ENCODE assay signal across 19 cellular contexts in genomic region chr13:41944635-41945401, GRCh38.
"Had no signal": no experiment of that assay in that cellular context is flagged by ENCODE, and none has a peak within 500 bp of the region (broad histone marks: within the 10 kb centered on the region; RNA-seq: fewer than 3 reads in every experiment).

No MANE protein-coding gene starts in this region.

- H3K27me3 ChIP-seq: ascending aorta, breast epithelium, esophagus squamous epithelium had no signal

- H3K4me1 ChIP-seq: ascending aorta, breast epithelium, lower lobe of right lung had no signal

- H3K27ac Mint-ChIP-seq: activated CD4-positive, alpha-beta T cell treated with anti-CD3 and anti-CD28 coated beads, Interleukin-2, amount 10 ng/mL, durations not matched to agents 24 days and 14 days; activated CD8-positive, alpha-beta T cell treated with anti-CD3 and anti-CD28 coated beads for 36 hours; mesothelial cell of epicardium; T-helper 2 cell treated with Interferon-gamma antibody and Interleukin-4, amounts not matched to agents 5 μg/mL and 100 μg/mL, for 36 hours had no signal

- H3K27ac ChIP-seq: ascending aorta, breast epithelium, esophagus squamous epithelium, lower lobe of right lung had no signal

- H3K4me3 Mint-ChIP-seq: activated CD4-positive, alpha-beta T cell treated with anti-CD3 and anti-CD28 coated beads, Interleukin-2, amount 10 ng/mL, durations not matched to agents 24 days and 14 days; activated CD8-positive, alpha-beta T cell treated with anti-CD3 and anti-CD28 coated beads for 36 hours; activated T-cell treated with anti-CD3 and anti-CD28 coated beads, Interleukin-2, amount 50 U/mL, for 4 hours; mesothelial cell of epicardium; T-helper 2 cell treated with Interferon-gamma antibody and Interleukin-4, amounts not matched to agents 5 μg/mL and 100 μg/mL, for 36 hours had no signal

- H3K27me3 Mint-ChIP-seq: activated CD4-positive, alpha-beta T cell treated with anti-CD3 and anti-CD28 coated beads, Interleukin-2, amount 10 ng/mL, durations not matched to agents 24 days and 14 days; activated CD8-positive, alpha-beta T cell treated with anti-CD3 and anti-CD28 coated beads for 36 hours had no signal

- DNase-seq: activated CD4-positive, alpha-beta T cell treated with anti-CD3 and anti-CD28 coated beads, Interleukin-2, amount 10 ng/mL, durations not matched to agents 24 days and 14 days; activated CD8-positive, alpha-beta T cell treated with anti-CD3 and anti-CD28 coated beads for 36 hours; activated effector memory CD4-positive, alpha-beta T cell treated with Interleukin-2 at 50 U/mL for 16 hours; activated naive CD4-positive, alpha-beta T cell treated with anti-CD3 and anti-CD28 coated beads, Interleukin-2, amount 50 U/mL, for 16 hours; activated T-cell treated with anti-CD3 and anti-CD28 coated beads, Interleukin-2, amount 50 U/mL, for 4 hours; cerebellar nuclear complex; cortex of kidney; esophagus squamous epithelium; left colon; lower lobe of right lung; occipital lobe; stimulated activated CD4-positive, alpha-beta T cell treated with anti-CD3 and anti-CD28 coated beads, Interleukin-12 subunit alpha, Interleukin-12 subunit beta, amount 100 ng/mL, for 4 hours; stimulated activated CD4-positive, alpha-beta T cell treated with anti-CD3 and anti-CD28 coated beads, Interleukin-1b, Interleukin-23, amount 100 ng/mL, for 48 hours; stimulated activated CD8-positive, alpha-beta memory T cell treated with anti-CD3 and anti-CD28 coated beads, Interleukin-4, amount 100 ng/mL, for 48 hours; stimulated activated naive CD4-positive, alpha-beta T cell had no signal

- H3K36me3 ChIP-seq: breast epithelium, lower lobe of right lung had no signal

- ATAC-seq: activated CD8-positive, alpha-beta T cell treated with anti-CD3 and anti-CD28 coated beads for 36 hours; activated T-cell treated with anti-CD3 and anti-CD28 coated beads, Interleukin-2, amount 50 U/mL, for 4 hours; left colon; lower lobe of right lung had no signal

- H3K4me3 ChIP-seq: ascending aorta, breast epithelium, esophagus squamous epithelium, lower lobe of right lung had no signal
